ENCODE assay signal across 8 cellular contexts in genomic region chr16:46688657-46689491, GRCh38. TPM values are rescaled to one million over a fixed set of nuclear protein-coding genes. Genes with fewer than 3 reads are reported as not detected.
DNase-seq lines count a peak whose midpoint lies in the region; ATAC-seq and TF ChIP-seq lines count a peak whose summit lies in the region.

Gene VPS35, minus strand, starts transcription at chr16:46689178. Its CDS starts 45 bp downstream, at chr16:46689133.

- DNase-seq in AML-193 (lab: John Stamatoyannopoulos, UW) (peak; percentile 95 to 96), NCI-H446 treated with DMSO at 0.1 percent for 48 hours (lab: John Stamatoyannopoulos, UW) (peak; percentile 93), cerebellum (ENCODE audit: low spot score) (peak; percentile 97), kidney epithelial cell (ENCODE audit: low read depth) (peak; percentile 88)
- peak; percentile 100 for DNase-seq in activated CD4-positive, CD25-positive, alpha-beta regulatory T cell treated with anti-CD3 and anti-CD28 coated beads, Interleukin-2, amount 50 U/mL, for 72 hours
- peak; percentile 98 to 99 for DNase-seq in stimulated activated CD4-positive, alpha-beta T cell treated with anti-CD3 and anti-CD28 coated beads, Interleukin-15, amount 100 ng/mL, for 48 hours (ENCODE audit: low read depth in 2 of 2)

- peak within 1 kb of the TSS; percentile 60 for H3K4me3 ChIP-seq in kidney epithelial cell (ENCODE audit: low read depth, low read length)

- TF ChIP-seq CTCF in kidney epithelial cell (IDR thresholded peaks at IDR 0.05; ENCODE audit: insufficient read depth, low read length, poor library complexity, severe bottlenecking) = peak; percentile 35

- no peaks in the 10 kb centered on the region for H3K36me3 ChIP-seq in kidney epithelial cell (ENCODE audit: control insufficient read depth, insufficient read depth, low read length)

- no peaks in the 10 kb centered on the region for H3K27me3 ChIP-seq in kidney epithelial cell (ENCODE audit: control insufficient read depth, insufficient read depth, low read length)

- ATAC-seq in GM19043 (IDR thresholded peaks at IDR 0.05; ENCODE audit: low read depth, unreplicated experiment) (peak; percentile 82), HG03378 (IDR thresholded peaks at IDR 0.05; ENCODE audit: unreplicated experiment) (peak; percentile 85)

RNA-seq across cellular contexts. Expression of gene VPS35, which starts in this region (rescaled TPM):
- total RNA-seq in cerebellum = 115 TPM
- 128 and 147 TPM in 2 replicates for total RNA-seq in kidney epithelial cell

Comparison
In these comparisons a context has a peak if more than half of its experiments do, and no peak if none do; other contexts are left out.
1. Peak in every context shown above with its lines: DNase-seq, ATAC-seq and H3K4me3 ChIP-seq.